9 cellular contexts compared by ENCODE assay signal in genomic region chr17:72976971-72977767, GRCh38.
A peak's percentile ranks its signal among the peaks of the same experiment; 100 is the strongest.
DNase-seq lines count a peak whose midpoint lies in the region; ATAC-seq and TF ChIP-seq lines count a peak whose summit lies in the region.
"Had no signal": no experiment of that assay in that cellular context is flagged by ENCODE, and none has a peak within 500 bp of the region (broad histone marks: within the 10 kb centered on the region; RNA-seq: fewer than 3 reads in every experiment).

No MANE protein-coding gene starts in this region.

- H3K4me3 ChIP-seq in cardiac muscle cell, result no peak overlapping the region
- no peak overlapping the region for H3K4me3 ChIP-seq in retinal pigment epithelial cell (ENCODE audit: low read length)

- H3K4me1 ChIP-seq in cardiac muscle cell (ENCODE audit: low read depth), result peaks cover 6% of the 10 kb centered on the region

- H3K27ac ChIP-seq in cardiac muscle cell, result peak overlapping the region; percentile 28

- H3K27me3 ChIP-seq in cardiac muscle cell, result no peaks in the 10 kb centered on the region

- no peaks in the 10 kb centered on the region for H3K36me3 ChIP-seq in cardiac muscle cell

- DNase-seq in NCI-H510A treated with DMSO at 0.1 percent for 48 hours (lab: John Stamatoyannopoulos, UW) (peak; percentile 20), NCI-H510A (lab: John Stamatoyannopoulos, UW) (no peak), T1000 (lab: John Stamatoyannopoulos, UW) (peak; percentile 61), cardiac muscle cell (ENCODE audit: low read depth in 1 of 2, low spot score in 1 of 2) (peak; percentile 66 to 95), retinal pigment epithelial cell (ENCODE audit: low read depth) (peak; percentile 87), D341Med (ENCODE audit: low spot score) (no peak)
- DNase-seq in activated CD8-positive, alpha-beta memory T cell treated with anti-CD3 and anti-CD28 coated beads, Interleukin-2, amount 50 U/mL, for 4 hours, result no peak
- DNase-seq: CD4-positive, CD25-positive, alpha-beta regulatory T cell had no signal

- no peak for ATAC-seq in GM18873 (IDR thresholded peaks at IDR 0.05; ENCODE audit: low FRiP score, unreplicated experiment)

- TF ChIP-seq CTCF in cardiac muscle cell (IDR thresholded peaks at IDR 0.05; ENCODE audit: low read depth, low read length) (no peak), retinal pigment epithelial cell (conservative IDR thresholded peaks at IDR 0.05; ENCODE audit: low read depth, low read length) (no peak)

- no peaks in the 10 kb centered on the region for H3K9me3 ChIP-seq in cardiac muscle cell (ENCODE audit: low read depth)

Comparison
In these comparisons a context has a peak if more than half of its experiments do, and no peak if none do; other contexts are left out.
1. DNase-seq: peak in NCI-H510A treated with DMSO at 0.1 percent for 48 hours (single experiment), T1000 (single experiment), cardiac muscle cell (2 of 2) and retinal pigment epithelial cell (single experiment); none in NCI-H510A (single experiment), activated CD8-positive, alpha-beta memory T cell treated with anti-CD3 and anti-CD28 coated beads, Interleukin-2, amount 50 U/mL, for 4 hours (single experiment) and D341Med (single experiment).